In genomic region chr7:30785786-30786185, GRCh38 we compare ENCODE assay signal across 24 cellular contexts. TPM values are rescaled to one million over a fixed set of nuclear protein-coding genes. Genes with fewer than 3 reads are reported as not detected.
"Had no signal": no experiment of that assay in that cellular context is flagged by ENCODE, and none has a peak within 500 bp of the region (broad histone marks: within the 10 kb centered on the region; RNA-seq: fewer than 3 reads in every experiment).

No MANE protein-coding gene starts in this region.

- H3K27me3 Mint-ChIP-seq: naive thymus-derived CD4-positive, alpha-beta T cell had no signal

- H3K36me3 ChIP-seq: colonic mucosa, uterus had no signal

- H3K4me1 ChIP-seq: colonic mucosa, esophagus squamous epithelium, right lobe of liver, spleen, uterus had no signal

- H3K4me3 ChIP-seq: colonic mucosa, esophagus squamous epithelium, hepatocyte, lung, psoas muscle, right lobe of liver, spleen, upper lobe of left lung, uterus had no signal

- H3K9me3 ChIP-seq: colonic mucosa, esophagus squamous epithelium, psoas muscle, right lobe of liver, spleen, upper lobe of left lung, uterus had no signal

- H3K9me3 Mint-ChIP-seq: naive thymus-derived CD4-positive, alpha-beta T cell; nephron progenitor cell had no signal

- H3K4me3 Mint-ChIP-seq: naive thymus-derived CD4-positive, alpha-beta T cell; nephron progenitor cell had no signal

- ATAC-seq: left cardiac atrium; left ventricle myocardium superior; naive thymus-derived CD4-positive, alpha-beta T cell; psoas muscle; right lobe of liver had no signal

- H3K27me3 ChIP-seq: colonic mucosa, esophagus squamous epithelium, hepatocyte, right lobe of liver, spleen, upper lobe of left lung, uterus had no signal

- H3K27ac Mint-ChIP-seq: naive thymus-derived CD4-positive, alpha-beta T cell; nephron progenitor cell had no signal

- H3K4me1 Mint-ChIP-seq: naive thymus-derived CD4-positive, alpha-beta T cell; nephron progenitor cell had no signal

- DNase-seq: colonic mucosa; dermis blood vessel endothelial cell; esophagus squamous epithelium; foreskin fibroblast; head of caudate nucleus; kidney; left cardiac atrium; left ventricle myocardium superior; mesenchymal stem cell; midbrain; naive thymus-derived CD4-positive, alpha-beta T cell; nephron progenitor cell; psoas muscle; retina; right lobe of liver; spleen; stimulated activated CD4-positive, alpha-beta T cell treated with anti-CD3 and anti-CD28 coated beads, Interleukin-15, amount 100 ng/mL, for 24 hours; stimulated activated CD4-positive, alpha-beta T cell treated with anti-CD3 and anti-CD28 coated beads, Interleukin-1b, Interleukin-23, amount 100 ng/mL, for 48 hours; stimulated activated CD4-positive, alpha-beta T cell treated with anti-CD3 and anti-CD28 coated beads, Interleukin-4, amount 100 ng/mL, for 24 hours; stimulated activated naive CD4-positive, alpha-beta T cell; upper lobe of left lung; uterus had no signal

- H3K27ac ChIP-seq: colonic mucosa, esophagus squamous epithelium, hepatocyte, psoas muscle, right lobe of liver, spleen, upper lobe of left lung, uterus had no signal

RNA-seq across cellular contexts. Expression of gene INMT, which starts 33.9 kb away (rescaled TPM):
- total RNA-seq: dermis blood vessel endothelial cell had no signal
